ENCODE assay signal across 8 cellular contexts in the genomic region with DNA sequence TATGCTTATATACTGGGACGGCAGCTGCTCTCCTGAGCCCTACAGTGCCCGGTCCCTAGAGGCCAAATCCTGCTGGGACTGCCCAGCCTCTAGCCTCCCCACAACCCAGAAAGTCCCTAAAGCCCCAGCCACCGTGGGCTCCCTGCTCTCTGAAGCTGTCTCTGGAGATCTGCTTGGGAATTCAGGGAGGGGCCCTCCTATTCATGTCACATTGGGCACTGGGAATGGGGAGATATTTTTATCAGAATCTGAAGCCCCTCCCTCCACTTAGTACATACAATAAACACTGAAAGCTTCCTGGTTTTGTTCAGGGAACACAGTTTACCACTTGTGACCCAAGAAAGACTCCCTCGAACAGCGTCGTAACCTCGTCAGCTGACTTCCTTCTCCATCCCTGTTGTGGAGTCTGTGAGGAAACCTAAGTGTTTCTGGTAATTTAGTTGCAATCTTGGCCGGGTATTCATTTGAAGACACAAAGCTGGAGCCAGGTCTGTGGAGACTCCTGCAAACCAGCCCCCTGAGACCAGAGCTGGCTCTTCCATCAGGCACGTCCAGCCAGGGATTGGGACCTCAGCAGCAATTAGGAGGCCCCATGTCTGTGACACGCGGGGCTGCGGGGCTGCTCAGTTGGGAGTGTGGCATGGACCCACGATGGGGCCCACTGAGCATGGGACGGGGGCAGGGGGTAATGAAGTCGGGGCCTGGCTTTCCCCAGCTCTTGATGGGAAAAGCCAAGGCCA. TPM values are rescaled to one million over a fixed set of nuclear protein-coding genes. Genes with fewer than 3 reads are reported as not detected.
DNase-seq lines count a peak whose midpoint lies in the region; ATAC-seq and TF ChIP-seq lines count a peak whose summit lies in the region.

No MANE protein-coding gene starts in this region.

- no peaks in the 10 kb centered on the region for H3K9me2 ChIP-seq in GM23248 (ENCODE audit: insufficient read depth)

- 0 out of 2 replicates have a peak, but pooled peaks cover 5% of the 10 kb centered on the region for H3F3A ChIP-seq in GM23248 (ENCODE audit: insufficient read depth)

- H3K9me3 Mint-ChIP-seq in T-helper 1 cell treated with Interleukin-12 subunit alpha and Interleukin-12 subunit beta and Interleukin-4 antibody, amounts not matched to agents 30 μg/mL and 1 μg/mL, for 36 hours: no peaks in the 10 kb centered on the region
- no peaks in the 10 kb centered on the region for H3K9me3 Mint-ChIP-seq in central memory CD8-positive, alpha-beta T cell

- no peak for TF ChIP-seq POLR2A in testis (IDR thresholded peaks at IDR 0.05)

- H3K9ac ChIP-seq in GM23248: no peak overlapping the region

- H3K4me1 Mint-ChIP-seq in T-helper 1 cell treated with Interleukin-12 subunit alpha and Interleukin-12 subunit beta and Interleukin-4 antibody, amounts not matched to agents 30 μg/mL and 1 μg/mL, for 36 hours (ENCODE audit: low read depth): peaks cover 81% of the 10 kb centered on the region
- peaks cover 33% of the 10 kb centered on the region for H3K4me1 Mint-ChIP-seq in central memory CD8-positive, alpha-beta T cell

- peaks cover 32% of the 10 kb centered on the region for H3K79me2 ChIP-seq in GM23248 (ENCODE audit: insufficient read depth)

- DNase-seq in T-helper 1 cell (no peak), lung (ENCODE audit: low spot score) (peak; percentile 61), testis (peak; percentile 61), GM23248 (no peak), H7 (no peak)
- DNase-seq in central memory CD8-positive, alpha-beta T cell (ENCODE audit: low spot score in 2 of 2): no peak
- no peak for DNase-seq in effector CD8-positive, alpha-beta T cell (lab: John Stamatoyannopoulos, UW)

- in situ Hi-C loops in GM23248 (cut with MboI): no loop called here

- peak overlapping the region; percentile 98 for H3K27ac Mint-ChIP-seq in T-helper 1 cell treated with Interleukin-12 subunit alpha and Interleukin-12 subunit beta and Interleukin-4 antibody, amounts not matched to agents 30 μg/mL and 1 μg/mL, for 36 hours
- H3K27ac Mint-ChIP-seq in central memory CD8-positive, alpha-beta T cell (ENCODE audit: low read depth): peak overlapping the region; percentile 82

- intact Hi-C loops in testis (cut with DNase I; ENCODE audit: low total_unique reads): no loop called here

- H3K4me3 Mint-ChIP-seq in T-helper 1 cell treated with Interleukin-12 subunit alpha and Interleukin-12 subunit beta and Interleukin-4 antibody, amounts not matched to agents 30 μg/mL and 1 μg/mL, for 36 hours: peak overlapping the region; percentile 87
- no peak overlapping the region for H3K4me3 Mint-ChIP-seq in central memory CD8-positive, alpha-beta T cell

- no peaks in the 10 kb centered on the region for H3K27me3 Mint-ChIP-seq in T-helper 1 cell treated with Interleukin-12 subunit alpha and Interleukin-12 subunit beta and Interleukin-4 antibody, amounts not matched to agents 30 μg/mL and 1 μg/mL, for 36 hours (ENCODE audit: low read depth)
- no peaks in the 10 kb centered on the region for H3K27me3 Mint-ChIP-seq in central memory CD8-positive, alpha-beta T cell

- TF ChIP-seq CTCF in lung (IDR thresholded peaks at IDR 0.05; ENCODE audit: control extremely low read depth, extremely low read depth) (no peak), testis (IDR thresholded peaks at IDR 0.05) (no peak)

- H3K4me3 ChIP-seq in lung: no peak overlapping the region
- no peak overlapping the region for H3K4me3 ChIP-seq in testis
- H3K4me3 ChIP-seq in GM23248: no peak overlapping the region
- no peak overlapping the region for H3K4me3 ChIP-seq in H7 (ENCODE audit: insufficient read depth, low read depth, low read length)

- no peaks in the 10 kb centered on the region for H3K27me3 ChIP-seq in lung (ENCODE audit: control insufficient read depth, insufficient read depth)
- H3K27me3 ChIP-seq in testis: no peaks in the 10 kb centered on the region
- H3K27me3 ChIP-seq in GM23248 (replicated peaks; ENCODE audit: insufficient read depth): no peaks in the 10 kb centered on the region
- H3K27me3 ChIP-seq in H7 (ENCODE audit: control insufficient read depth, insufficient read depth, low read length): no peaks in the 10 kb centered on the region

- H3K36me3 Mint-ChIP-seq in T-helper 1 cell treated with Interleukin-12 subunit alpha and Interleukin-12 subunit beta and Interleukin-4 antibody, amounts not matched to agents 30 μg/mL and 1 μg/mL, for 36 hours (ENCODE audit: low read depth): peaks cover 61% of the 10 kb centered on the region
- H3K36me3 Mint-ChIP-seq in central memory CD8-positive, alpha-beta T cell (ENCODE audit: insufficient read depth): peaks cover 28% of the 10 kb centered on the region

- no peak for ATAC-seq in central memory CD8-positive, alpha-beta T cell (replicated peaks; ENCODE audit: extremely low read depth, poor library complexity, severe bottlenecking)
- peak; percentile 48 for ATAC-seq in lung (ENCODE audit: insufficient read depth, low FRiP score)

- H2AFZ ChIP-seq in GM23248: no peak overlapping the region

- WGBS in lung, 2 donors: 36 to 38% methylated on average over 15 of the region's 15 CpGs
- WGBS in testis, 2 donors: 42 to 51% methylated on average over 7 to 15 of the region's 15 CpGs
- 82 to 85% methylated on average over 15 of the region's 15 CpGs for WGBS in GM23248 (ENCODE audit: low coverage in 1 of 2, low lambda C conversion rate in 2 of 2, missing lambda C conversion rate in 2 of 2), 2 experiments

- no peaks in the 10 kb centered on the region for H4K20me1 ChIP-seq in GM23248 (ENCODE audit: insufficient read depth)

- H3K4me1 ChIP-seq in lung (ENCODE audit: control insufficient read depth in 2 of 2, insufficient read depth in 2 of 2, low read length in 2 of 2) (peaks cover 14 to 54% of the 10 kb centered on the region in 2 donors), testis (peaks cover 21% of the 10 kb centered on the region), GM23248 (ENCODE audit: insufficient read depth) (peaks cover 3% of the 10 kb centered on the region; the same call in 1 of the 2 replicates)

- H3K27ac ChIP-seq in lung (ENCODE audit: low read depth in 1 of 2, low read length in 1 of 2) (peak overlapping the region; percentile 77 to 97), testis (peak overlapping the region; percentile 67 to 82), GM23248 (no peak overlapping the region)

- no peak overlapping the region for H3K4me2 ChIP-seq in GM23248 (ENCODE audit: unreplicated experiment)

- H3K36me3 ChIP-seq in lung (ENCODE audit: control insufficient read depth in 2 of 2, insufficient read depth in 2 of 2, low read length in 2 of 2): peaks cover 0 to 27% of the 10 kb centered on the region in 2 donors
- H3K36me3 ChIP-seq in testis (ENCODE audit: low read depth, missing control alignments): no peaks in the 10 kb centered on the region
- 0 out of 2 replicates have a peak, but pooled peaks cover 11% of the 10 kb centered on the region for H3K36me3 ChIP-seq in GM23248 (ENCODE audit: low read depth)
- H3K36me3 ChIP-seq in H7 (replicated peaks; ENCODE audit: control insufficient read depth, insufficient read depth, low read length): peaks cover 27% of the 10 kb centered on the region

- no peaks in the 10 kb centered on the region for H3K9me3 ChIP-seq in lung (ENCODE audit: control insufficient read depth in 2 of 2, insufficient read depth in 1 of 2, low read length in 1 of 2)
- no peaks in the 10 kb centered on the region for H3K9me3 ChIP-seq in testis
- H3K9me3 ChIP-seq in GM23248 (ENCODE audit: low read depth): no peaks in the 10 kb centered on the region

RNA-seq across cellular contexts. Expression of a gene that starts 38.5 kb away (rescaled TPM):
- total RNA-seq in lung (100 to 1,000 TPM in 1 of 2 donors, 10 to 100 TPM in 1; 90.6 to 104 TPM), testis (10 to 100 TPM; 50.4 to 58.4 TPM)
- polyA plus RNA-seq in lung (10 to 100 TPM; 44.9 to 98.0 TPM), testis (ENCODE audit: insufficient read depth, low read depth, low replicate concordance) (34.9 TPM), GM23248 (2016; fragmentation: Nextera tagmentation; extraction: Ambion mirVana) (28.6 and 30.2 TPM in 2 replicates)
- total RNA-seq in GM23248 (2014; rRNA removed; shearing (Covaris generic)): 31.4 and 32.5 TPM in 2 replicates
- total RNA-seq in H7 (2014; rRNA removed; shearing (Covaris generic)): 63.7 and 71.8 TPM in 2 replicates

RNA-seq across cellular contexts. Expression of a gene that starts 57.1 kb away (rescaled TPM):
- total RNA-seq in lung (10 to 100 TPM; 65.8 to 83.8 TPM), testis (10 to 100 TPM in 1 of 2 donors, 1 to 10 TPM in 1; 2.2 to 17.8 TPM)
- polyA plus RNA-seq in lung (100 to 1,000 TPM; 143 to 545 TPM), testis (ENCODE audit: insufficient read depth, low read depth, low replicate concordance) (9.6 TPM), GM23248 (2016; fragmentation: Nextera tagmentation; extraction: Ambion mirVana) (31.2 and 31.5 TPM in 2 replicates)
- total RNA-seq in GM23248 (2014; rRNA removed; shearing (Covaris generic)): 47.8 and 50.6 TPM in 2 replicates
- total RNA-seq in H7 (2014; rRNA removed; shearing (Covaris generic)): 13.3 and 26.9 TPM in 2 replicates

Comparison
In these comparisons a context has a peak if more than half of its experiments do, and no peak if none do; other contexts are left out.
1. DNase-seq: peak in lung (single experiment) and testis (single experiment); none in T-helper 1 cell (0 of 5), central memory CD8-positive, alpha-beta T cell (0 of 2), effector CD8-positive, alpha-beta T cell (single experiment), GM23248 (single experiment) and H7 (single experiment).